13 cellular contexts compared by ENCODE assay signal in the genomic region with DNA sequence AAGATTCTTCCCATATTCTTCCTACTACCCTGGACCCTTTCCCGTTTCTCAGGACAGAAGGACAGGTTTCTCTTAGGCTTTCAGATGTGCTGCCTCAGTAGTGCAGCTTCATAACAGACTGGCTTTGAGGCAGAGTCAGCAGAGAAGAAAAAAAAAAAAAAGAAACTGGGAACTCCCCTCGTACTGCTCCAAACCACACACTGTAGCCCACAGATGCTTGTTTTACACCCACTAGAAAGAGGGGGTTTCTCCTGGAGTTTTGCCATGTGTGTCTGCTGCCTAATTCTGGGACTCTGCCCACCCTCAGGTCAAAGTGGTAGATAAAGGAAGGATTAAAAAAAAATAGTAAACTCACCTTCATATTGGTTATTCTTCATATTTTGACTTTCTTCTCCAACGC.
DNase-seq lines count a peak whose midpoint lies in the region; ATAC-seq and TF ChIP-seq lines count a peak whose summit lies in the region.
"Had no signal": no experiment of that assay in that cellular context is flagged by ENCODE, and none has a peak within 500 bp of the region (broad histone marks: within the 10 kb centered on the region; RNA-seq: fewer than 3 reads in every experiment).

No MANE protein-coding gene starts in this region.

- ATAC-seq in GM18870 (IDR thresholded peaks at IDR 0.05; ENCODE audit: unreplicated experiment) (peak; percentile 66), HG02852 (IDR thresholded peaks at IDR 0.05; ENCODE audit: unreplicated experiment) (peak; percentile 74)
- no peak for ATAC-seq in activated CD8-positive, alpha-beta T cell treated with anti-CD3 and anti-CD28 coated beads, Interleukin-2, amount 10 ng/mL, durations not matched to agents 7 days and 5 days
- ATAC-seq: pancreas had no signal

- CTCF ChIA-PET in CD8-positive, alpha-beta memory T cell (lab: Charles Lee): interaction anchor here (1.3 kb wide), 1 partner anchor 28 kb away, joined by 3 read pairs; no protein-coding TSS in a partner anchor
- CTCF ChIA-PET in activated CD8-positive, alpha-beta T cell treated with anti-CD3 and anti-CD28 coated beads, Interleukin-2, amount 10 ng/mL, durations not matched to agents 7 days and 5 days (lab: Charles Lee): interaction anchor here (0.7 to 1.0 kb wide), 2 partner anchors 177 to 188 kb away, joined by 3 to 4 read pairs; no protein-coding TSS in a partner anchor

- no peaks in the 10 kb centered on the region for H3K9me3 ChIP-seq in CD8-positive, alpha-beta memory T cell (ENCODE audit: low read length)
- H3K9me3 ChIP-seq in endodermal cell (ENCODE audit: control insufficient read depth, low read length): no peaks in the 10 kb centered on the region
- H3K9me3 ChIP-seq: pancreas had no signal

- peak overlapping the region in 7 of 8 donors; percentile 19 to 61 (median 47) for H3K27ac Mint-ChIP-seq in CD8-positive, alpha-beta memory T cell
- H3K27ac Mint-ChIP-seq in activated CD8-positive, alpha-beta T cell treated with anti-CD3 and anti-CD28 coated beads, Interleukin-2, amount 10 ng/mL, durations not matched to agents 7 days and 5 days: no peak overlapping the region
- H3K27ac Mint-ChIP-seq in endodermal cell: no peak overlapping the region
- H3K27ac Mint-ChIP-seq: activated naive CD8-positive, alpha-beta T cell treated with anti-CD3 and anti-CD28 coated beads, Interleukin-2, amount 10 ng/mL, durations not matched to agents 7 days and 5 days had no signal

- TF ChIP-seq CTCF in endodermal cell (conservative IDR thresholded peaks at IDR 0.05) (no peak), coronary artery (IDR thresholded peaks at IDR 0.05) (no peak)

- H3K9me3 Mint-ChIP-seq in CD8-positive, alpha-beta memory T cell: no peaks in the 10 kb centered on the region
- H3K9me3 Mint-ChIP-seq in activated CD8-positive, alpha-beta T cell treated with anti-CD3 and anti-CD28 coated beads, Interleukin-2, amount 10 ng/mL, durations not matched to agents 7 days and 5 days (ENCODE audit: insufficient read depth): no peaks in the 10 kb centered on the region
- H3K9me3 Mint-ChIP-seq in endodermal cell: peaks cover 2% of the 10 kb centered on the region
- H3K9me3 Mint-ChIP-seq: activated naive CD8-positive, alpha-beta T cell treated with anti-CD3 and anti-CD28 coated beads, Interleukin-2, amount 10 ng/mL, durations not matched to agents 7 days and 5 days had no signal

- H3K9ac ChIP-seq in endodermal cell (ENCODE audit: extremely low read depth, low read length, poor library complexity, severe bottlenecking): no peak overlapping the region

- DNase-seq in CD8-positive, alpha-beta memory T cell: peak in 4 of 5 donors; percentile 6 to 49 (median 14)
- peak; percentile 23 for DNase-seq in activated CD8-positive, alpha-beta T cell treated with anti-CD3 and anti-CD28 coated beads, Interleukin-2, amount 10 ng/mL, durations not matched to agents 7 days and 5 days
- DNase-seq in erythroblast (lab: John Stamatoyannopoulos, UW) (no peak), endodermal cell (no peak), NCI-H1092 treated with DMSO at 0.1 percent for 48 hours (lab: John Stamatoyannopoulos, UW) (no peak), coronary artery (ENCODE audit: low spot score) (no peak)
- DNase-seq: activated naive CD8-positive, alpha-beta T cell treated with anti-CD3 and anti-CD28 coated beads, Interleukin-2, amount 10 ng/mL, durations not matched to agents 7 days and 5 days; IMR-90; NCI-H446; pancreas; SW 1271 had no signal

- H3K27ac ChIP-seq in CD8-positive, alpha-beta memory T cell (ENCODE audit: low read depth, low read length): no peak overlapping the region
- H3K27ac ChIP-seq in endodermal cell (ENCODE audit: low read depth, low read length) (no peak overlapping the region), coronary artery (no peak overlapping the region)
- H3K27ac ChIP-seq: pancreas had no signal

- no peaks in the 10 kb centered on the region for H3K27me3 Mint-ChIP-seq in CD8-positive, alpha-beta memory T cell
- no peaks in the 10 kb centered on the region for H3K27me3 Mint-ChIP-seq in activated CD8-positive, alpha-beta T cell treated with anti-CD3 and anti-CD28 coated beads, Interleukin-2, amount 10 ng/mL, durations not matched to agents 7 days and 5 days (ENCODE audit: low read depth)
- no peaks in the 10 kb centered on the region for H3K27me3 Mint-ChIP-seq in endodermal cell (ENCODE audit: insufficient read depth)
- H3K27me3 Mint-ChIP-seq: activated naive CD8-positive, alpha-beta T cell treated with anti-CD3 and anti-CD28 coated beads, Interleukin-2, amount 10 ng/mL, durations not matched to agents 7 days and 5 days had no signal

- peaks cover 36 to 54% (median 39%) of the 10 kb centered on the region in 3 donors for H3K4me1 Mint-ChIP-seq in CD8-positive, alpha-beta memory T cell
- peaks cover 11% of the 10 kb centered on the region for H3K4me1 Mint-ChIP-seq in activated CD8-positive, alpha-beta T cell treated with anti-CD3 and anti-CD28 coated beads, Interleukin-2, amount 10 ng/mL, durations not matched to agents 7 days and 5 days (ENCODE audit: low read depth)
- peaks cover 4% of the 10 kb centered on the region for H3K4me1 Mint-ChIP-seq in endodermal cell

- TF ChIP-seq POLR2A in erythroblast (IDR thresholded peaks at IDR 0.05; ENCODE audit: low read length): no peak

- H3K4me3 Mint-ChIP-seq in CD8-positive, alpha-beta memory T cell: peak overlapping the region in 1 of 7 donors; percentile 60
- no peak overlapping the region for H3K4me3 Mint-ChIP-seq in activated CD8-positive, alpha-beta T cell treated with anti-CD3 and anti-CD28 coated beads, Interleukin-2, amount 10 ng/mL, durations not matched to agents 7 days and 5 days
- H3K4me3 Mint-ChIP-seq in endodermal cell: no peak overlapping the region
- H3K4me3 Mint-ChIP-seq: activated naive CD8-positive, alpha-beta T cell treated with anti-CD3 and anti-CD28 coated beads, Interleukin-2, amount 10 ng/mL, durations not matched to agents 7 days and 5 days had no signal

- H3K4me3 ChIP-seq in CD8-positive, alpha-beta memory T cell (ENCODE audit: low read length): no peak overlapping the region
- H3K4me3 ChIP-seq in endodermal cell (ENCODE audit: low read length) (no peak overlapping the region), coronary artery (no peak overlapping the region)
- H3K4me3 ChIP-seq: pancreas had no signal

- H3K27me3 ChIP-seq in CD8-positive, alpha-beta memory T cell (ENCODE audit: insufficient read depth, low read length, poor library complexity, severe bottlenecking): no peaks in the 10 kb centered on the region
- H3K27me3 ChIP-seq in endodermal cell (ENCODE audit: control insufficient read depth, insufficient read depth, low read length, poor library complexity, severe bottlenecking): no peaks in the 10 kb centered on the region
- H3K27me3 ChIP-seq: pancreas had no signal

- H3K36me3 ChIP-seq in CD8-positive, alpha-beta memory T cell (ENCODE audit: insufficient read depth, low read length): no peaks in the 10 kb centered on the region
- H3K36me3 ChIP-seq in endodermal cell (ENCODE audit: control insufficient read depth, insufficient read depth, low read length): no peaks in the 10 kb centered on the region
- H3K36me3 ChIP-seq: pancreas had no signal

- POLR2A ChIA-PET in CD8-positive, alpha-beta memory T cell (lab: Charles Lee): no interaction called here
- POLR2A ChIA-PET in activated CD8-positive, alpha-beta T cell treated with anti-CD3 and anti-CD28 coated beads, Interleukin-2, amount 10 ng/mL, durations not matched to agents 7 days and 5 days (lab: Charles Lee): no interaction called here

- 93% methylated on average over 3 of the region's 3 CpGs; no CpG with 5 or more reads in 1 of the 2 experiments for WGBS in endodermal cell (ENCODE audit: insufficient coverage in 1 of 2, insufficient read length in 1 of 2), 2 experiments

- peaks cover 12 to 34% (median 26%) of the 10 kb centered on the region in 3 donors for H3K36me3 Mint-ChIP-seq in CD8-positive, alpha-beta memory T cell
- peaks cover 4% of the 10 kb centered on the region for H3K36me3 Mint-ChIP-seq in activated CD8-positive, alpha-beta T cell treated with anti-CD3 and anti-CD28 coated beads, Interleukin-2, amount 10 ng/mL, durations not matched to agents 7 days and 5 days (ENCODE audit: low read depth)
- peaks cover 11% of the 10 kb centered on the region for H3K36me3 Mint-ChIP-seq in endodermal cell (ENCODE audit: low read depth)

- H3K4me1 ChIP-seq in CD8-positive, alpha-beta memory T cell (ENCODE audit: insufficient read depth, low read length): peaks cover 6% of the 10 kb centered on the region
- peaks cover 5% of the 10 kb centered on the region for H3K4me1 ChIP-seq in endodermal cell (ENCODE audit: control insufficient read depth, insufficient read depth, low read length)
- H3K4me1 ChIP-seq: pancreas had no signal

Comparison
In these comparisons a context has a peak if more than half of its experiments do, and no peak if none do; other contexts are left out.
1. DNase-seq: peak in CD8-positive, alpha-beta memory T cell (4 of 5) and activated CD8-positive, alpha-beta T cell treated with anti-CD3 and anti-CD28 coated beads, Interleukin-2, amount 10 ng/mL, durations not matched to agents 7 days and 5 days (single experiment); none in erythroblast (0 of 2), endodermal cell (single experiment), NCI-H1092 treated with DMSO at 0.1 percent for 48 hours (single experiment) and coronary artery (single experiment).
2. H3K27ac Mint-ChIP-seq: peak in CD8-positive, alpha-beta memory T cell (7 of 8); none in activated CD8-positive, alpha-beta T cell treated with anti-CD3 and anti-CD28 coated beads, Interleukin-2, amount 10 ng/mL, durations not matched to agents 7 days and 5 days (single experiment) and endodermal cell (single experiment).